Comparison of ENCODE assay signal across 8 cellular contexts in genomic region chr5:177496111-177497010, GRCh38. TPM values are rescaled to one million over a fixed set of nuclear protein-coding genes. Genes with fewer than 3 reads are reported as not detected.
DNase-seq lines count a peak whose midpoint lies in the region; ATAC-seq, FAIRE-seq and TF ChIP-seq lines count a peak whose summit lies in the region.

No MANE protein-coding gene starts in this region.

- H3K4me1 ChIP-seq in pancreas = peaks cover 0 to 5% (median 0%) of the 10 kb centered on the region in 3 donors

- WGBS in pancreas, 2 donors = 14 to 15% methylated on average over 28 to 31 of the region's 31 CpGs

- no peaks in the 10 kb centered on the region for H3K36me3 ChIP-seq in pancreas

- FAIRE-seq in pancreas (lab: Jason Lieb, UNC) = no peak

- TF ChIP-seq CTCF in activated CD8-positive, alpha-beta T cell treated with anti-CD3 and anti-CD28 coated beads for 36 hours (IDR thresholded peaks at IDR 0.05) = peak; percentile 47
- TF ChIP-seq CTCF in pancreas (IDR thresholded peaks at IDR 0.05) = no peak

- H3K4me3 ChIP-seq in pancreas = peak overlapping the region; percentile 61 to 79 (median 69)

- peak overlapping the region in 2 of 4 donors; percentile 5 to 39 for H3K27ac ChIP-seq in pancreas

- CTCF ChIA-PET in activated CD8-positive, alpha-beta T cell treated with anti-CD3 and anti-CD28 coated beads for 36 hours (lab: Charles Lee) = interaction anchor here (1.2 to 4.8 kb wide), 8 partner anchors 12 to 178 kb away, joined by 3 to 30 read pairs (median 8); no protein-coding TSS in a partner anchor

- intact Hi-C loops in activated CD8-positive, alpha-beta T cell treated with anti-CD3 and anti-CD28 coated beads for 36 hours (cut with micrococcal nuclease) = loop anchor here (2.0 to 5.0 kb wide), 3 partner anchors 39 to 184 kb away; partner anchors contain the start of gene MXD3
- intact Hi-C loops in pancreas (cut with DNase I) = no loop called here

- no peaks in the 10 kb centered on the region for H3K27me3 ChIP-seq in pancreas

- peaks cover 17% of the 10 kb centered on the region for H3K27me3 Mint-ChIP-seq in T-helper 2 cell treated with Interferon-gamma antibody and Interleukin-4, amounts not matched to agents 5 μg/mL and 100 μg/mL, for 36 hours (ENCODE audit: low read depth)
- peaks cover 11% of the 10 kb centered on the region for H3K27me3 Mint-ChIP-seq in activated CD8-positive, alpha-beta T cell treated with anti-CD3 and anti-CD28 coated beads for 36 hours

- peak; percentile 2 for ATAC-seq in activated CD8-positive, alpha-beta T cell treated with anti-CD3 and anti-CD28 coated beads for 36 hours
- ATAC-seq in pancreas (peak; percentile 5 to 22 (median 17)), GM19455 (IDR thresholded peaks at IDR 0.05; ENCODE audit: unreplicated experiment) (no peak), GM18907 (IDR thresholded peaks at IDR 0.05; ENCODE audit: unreplicated experiment) (no peak)

- no peaks in the 10 kb centered on the region for H3K9me3 ChIP-seq in pancreas

- no peak for DNase-seq in T-helper 2 cell treated with Interferon-gamma antibody and Interleukin-4, amounts not matched to agents 5 μg/mL and 100 μg/mL, for 36 hours (ENCODE audit: low spot score)
- DNase-seq in T-helper 2 cell = no peak
- peak; percentile 38 for DNase-seq in NCI-H1092 (lab: John Stamatoyannopoulos, UW)
- DNase-seq in activated CD8-positive, alpha-beta T cell treated with anti-CD3 and anti-CD28 coated beads for 36 hours = peak; percentile 50
- DNase-seq in glomerular visceral epithelial cell (ENCODE audit: extremely low spot score) = peak; percentile 95
- DNase-seq in pancreas = peak in 5 of 6 donors; percentile 31 to 85 (median 70)

- peaks cover 31% of the 10 kb centered on the region for H3K4me1 Mint-ChIP-seq in T-helper 2 cell treated with Interferon-gamma antibody and Interleukin-4, amounts not matched to agents 5 μg/mL and 100 μg/mL, for 36 hours (ENCODE audit: low read depth)
- peaks cover 38% of the 10 kb centered on the region for H3K4me1 Mint-ChIP-seq in activated CD8-positive, alpha-beta T cell treated with anti-CD3 and anti-CD28 coated beads for 36 hours (ENCODE audit: low read depth)

- POLR2A ChIA-PET in activated CD8-positive, alpha-beta T cell treated with anti-CD3 and anti-CD28 coated beads for 36 hours (lab: Charles Lee) = interaction anchor here (0.8 to 7.1 kb wide), 9 partner anchors 9 to 107 kb away, joined by 3 to 130 read pairs (median 5); partner anchors contain the start of gene DBN1

- H3K4me3 Mint-ChIP-seq in T-helper 2 cell treated with Interferon-gamma antibody and Interleukin-4, amounts not matched to agents 5 μg/mL and 100 μg/mL, for 36 hours = peak overlapping the region; percentile 82
- peak overlapping the region; percentile 79 for H3K4me3 Mint-ChIP-seq in activated CD8-positive, alpha-beta T cell treated with anti-CD3 and anti-CD28 coated beads for 36 hours

- peaks cover 5% of the 10 kb centered on the region for H3K36me3 Mint-ChIP-seq in T-helper 2 cell treated with Interferon-gamma antibody and Interleukin-4, amounts not matched to agents 5 μg/mL and 100 μg/mL, for 36 hours (ENCODE audit: low read depth)
- peaks cover 13% of the 10 kb centered on the region for H3K36me3 Mint-ChIP-seq in activated CD8-positive, alpha-beta T cell treated with anti-CD3 and anti-CD28 coated beads for 36 hours (ENCODE audit: low read depth)

- H3K9me3 Mint-ChIP-seq in T-helper 2 cell treated with Interferon-gamma antibody and Interleukin-4, amounts not matched to agents 5 μg/mL and 100 μg/mL, for 36 hours = no peaks in the 10 kb centered on the region
- no peaks in the 10 kb centered on the region for H3K9me3 Mint-ChIP-seq in activated CD8-positive, alpha-beta T cell treated with anti-CD3 and anti-CD28 coated beads for 36 hours

- peak overlapping the region; percentile 63 for H3K27ac Mint-ChIP-seq in T-helper 2 cell treated with Interferon-gamma antibody and Interleukin-4, amounts not matched to agents 5 μg/mL and 100 μg/mL, for 36 hours
- no peak overlapping the region for H3K27ac Mint-ChIP-seq in activated CD8-positive, alpha-beta T cell treated with anti-CD3 and anti-CD28 coated beads for 36 hours

RNA-seq across cellular contexts. Expression of gene PDLIM7, which starts 1.0 kb away (rescaled TPM):
- 10 to 100 TPM; 68.4 to 73.0 TPM for total RNA-seq in activated CD8-positive, alpha-beta T cell treated with anti-CD3 and anti-CD28 coated beads for 36 hours
- total RNA-seq in pancreas = 10 to 100 TPM in 2 of 6 donors, 1 to 10 TPM in 4; 3.9 to 39.9 (median 8.7) TPM
- 10 to 100 TPM; 23.2 to 38.0 TPM for polyA plus RNA-seq in pancreas

RNA-seq across cellular contexts. Expression of gene DOK3, which starts 13.3 kb away (rescaled TPM):
- 1 to 10 TPM; 7.4 to 8.0 TPM for total RNA-seq in activated CD8-positive, alpha-beta T cell treated with anti-CD3 and anti-CD28 coated beads for 36 hours
- 10 to 100 TPM in 1 of 6 donors, 1 to 10 TPM in 4, under 1 TPM in 1; 0.98 to 11.4 (median 4.3) TPM for total RNA-seq in pancreas
- polyA plus RNA-seq in pancreas = 1 to 10 TPM; 3.9 to 6.5 TPM

RNA-seq across cellular contexts. Expression of gene DDX41, which starts 20.4 kb away (rescaled TPM):
- total RNA-seq in activated CD8-positive, alpha-beta T cell treated with anti-CD3 and anti-CD28 coated beads for 36 hours = 100 to 1,000 TPM; 226 to 228 TPM
- total RNA-seq in pancreas = 10 to 100 TPM; 24.3 to 47.4 (median 39.4) TPM
- 10 to 100 TPM; 68.3 to 88.1 TPM for polyA plus RNA-seq in pancreas

RNA-seq across cellular contexts. Expression of gene DBN1, which starts 22.9 kb away (rescaled TPM):
- 100 to 1,000 TPM; 101 to 105 TPM for total RNA-seq in activated CD8-positive, alpha-beta T cell treated with anti-CD3 and anti-CD28 coated beads for 36 hours
- 10 to 100 TPM; 10.2 to 38.2 (median 15.7) TPM for total RNA-seq in pancreas
- 10 to 100 TPM; 17.1 to 29.2 TPM for polyA plus RNA-seq in pancreas

RNA-seq across cellular contexts. Expression of gene PRR7, which starts 49.7 kb away (rescaled TPM):
- 10 to 100 TPM; 32.6 to 36.4 TPM for total RNA-seq in activated CD8-positive, alpha-beta T cell treated with anti-CD3 and anti-CD28 coated beads for 36 hours
- total RNA-seq in pancreas = 1 to 10 TPM; 1.7 to 3.5 (median 2.5) TPM
- 1 to 10 TPM; 2.8 to 3.2 TPM for polyA plus RNA-seq in pancreas

Comparison
In these comparisons a context has a peak if more than half of its experiments do, and no peak if none do; other contexts are left out.
1. DNase-seq: peak in NCI-H1092 (single experiment), activated CD8-positive, alpha-beta T cell treated with anti-CD3 and anti-CD28 coated beads for 36 hours (single experiment), glomerular visceral epithelial cell (single experiment) and pancreas (5 of 6); none in T-helper 2 cell treated with Interferon-gamma antibody and Interleukin-4, amounts not matched to agents 5 μg/mL and 100 μg/mL, for 36 hours (single experiment) and T-helper 2 cell (0 of 5).
2. ATAC-seq: peak in activated CD8-positive, alpha-beta T cell treated with anti-CD3 and anti-CD28 coated beads for 36 hours (single experiment) and pancreas (4 of 4); none in GM19455 (single experiment) and GM18907 (single experiment).
3. RNA of gene DDX41, which starts 20.4 kb away (total RNA-seq): 226 to 228 TPM in activated CD8-positive, alpha-beta T cell treated with anti-CD3 and anti-CD28 coated beads for 36 hours; 24.3 to 47.4 TPM in pancreas; every median in the first group is over 4 times any median in the second.